ENCODE assay signal across 25 cellular contexts in genomic region chr17:15161395-15161794, GRCh38.
A peak's percentile ranks its signal among the peaks of the same experiment; 100 is the strongest.
DNase-seq lines count a peak whose midpoint lies in the region; ATAC-seq, FAIRE-seq and TF ChIP-seq lines count a peak whose summit lies in the region.
"Had no signal": no experiment of that assay in that cellular context is flagged by ENCODE, and none has a peak within 500 bp of the region (broad histone marks: within the 10 kb centered on the region; RNA-seq: fewer than 3 reads in every experiment).

No MANE protein-coding gene starts in this region.

- TF ChIP-seq EP300 in esophagus muscularis mucosa (IDR thresholded peaks at IDR 0.05) (no peak), tibial nerve (IDR thresholded peaks at IDR 0.05) (no peak)

- H3K36me3 ChIP-seq in esophagus muscularis mucosa: no peaks in the 10 kb centered on the region
- no peaks in the 10 kb centered on the region for H3K36me3 ChIP-seq in tibial nerve
- H3K36me3 ChIP-seq: BE2C, BLaER1 had no signal

- peak; percentile 46 for FAIRE-seq in HTR-8/SVneo (lab: Jason Lieb, UNC)
- FAIRE-seq: A204.1, GM12878, GM12892, GM19239 had no signal

- no peaks in the 10 kb centered on the region for H3K9me3 ChIP-seq in esophagus muscularis mucosa
- H3K9me3 ChIP-seq in tibial nerve: no peaks in the 10 kb centered on the region
- H3K9me3 ChIP-seq: BE2C had no signal

- TF ChIP-seq CTCF in esophagus muscularis mucosa (IDR thresholded peaks at IDR 0.05): no peak
- no peak for TF ChIP-seq CTCF in tibial nerve (IDR thresholded peaks at IDR 0.05)

- ATAC-seq in GM18505 (IDR thresholded peaks at IDR 0.05; ENCODE audit: unreplicated experiment): no peak
- ATAC-seq: GM12878 had no signal

- H3K27ac ChIP-seq in esophagus muscularis mucosa (replicated peaks in 1 of 4): no peak overlapping the region
- H3K27ac ChIP-seq in tibial nerve: no peak overlapping the region
- H3K27ac ChIP-seq: BLaER1 had no signal

- intact Hi-C loops in esophagus muscularis mucosa (cut with DNase I): no loop called here

- 90% methylated on average over 6 of the region's 7 CpGs for WGBS in esophagus muscularis mucosa
- 94 to 97% methylated on average over 7 of the region's 7 CpGs for WGBS in tibial nerve, 2 donors

- no peaks in the 10 kb centered on the region for H3K4me1 ChIP-seq in esophagus muscularis mucosa
- no peaks in the 10 kb centered on the region for H3K4me1 ChIP-seq in tibial nerve
- H3K4me1 ChIP-seq: BE2C had no signal

- no peak for DNase-seq in HTR-8/SVneo (ENCODE audit: insufficient read length, low spot score)
- peak; percentile 60 for DNase-seq in esophagus muscularis mucosa (ENCODE audit: extremely low spot score)
- DNase-seq in activated gamma-delta T cell (lab: John Stamatoyannopoulos, UW): no peak
- DNase-seq in tibial nerve (ENCODE audit: low spot score in 2 of 2): no peak
- DNase-seq: 8988T; ACHN; BE2C; C1 segment of cervical spinal cord; CD4-positive, alpha-beta memory T cell; CD4-positive, CD25-positive, alpha-beta regulatory T cell; CD8-positive, alpha-beta memory T cell; COR-L47; DMS 273 treated with DMSO at 0.1 percent for 48 hours; DMS153; DMS53; DMS79; DND-41; EL; GDM1 had no signal

- TF ChIP-seq POLR2A in esophagus muscularis mucosa (IDR thresholded peaks at IDR 0.05; ENCODE audit: low read depth): no peak
- TF ChIP-seq POLR2A in tibial nerve (IDR thresholded peaks at IDR 0.05): no peak
- TF ChIP-seq POLR2A in GM18505 (IDR thresholded peaks at IDR 0.05; ENCODE audit: borderline replicate concordance, extremely low read depth, insufficient read depth, insufficient read length): no peak

- H3K27me3 ChIP-seq in esophagus muscularis mucosa: peaks cover 0 to 10% (median 2%) of the 10 kb centered on the region in 4 donors
- no peaks in the 10 kb centered on the region for H3K27me3 ChIP-seq in tibial nerve
- H3K27me3 ChIP-seq: BE2C, BLaER1 had no signal

- no peak overlapping the region for H3K4me3 ChIP-seq in esophagus muscularis mucosa
- H3K4me3 ChIP-seq in tibial nerve: no peak overlapping the region
- H3K4me3 ChIP-seq: BLaER1, GM12878 had no signal
